ENCODE assay signal across 1 cellular context in genomic region chr17:17300624-17301568, GRCh38.
A peak's percentile ranks its signal among the peaks of the same experiment; 100 is the strongest.
TF ChIP-seq lines count a peak whose summit lies in the region.

No MANE protein-coding gene starts in this region.

TF ChIP-seq in HEK293, 187 proteins besides CTCF, POLR2A, EP300 and RAD21 (continued from another document and continues in another):
- TF ChIP-seq ZBTB26 (tag by site-specific recombination; optimal IDR thresholded peaks at IDR 0.05) (peak; percentile 49), ZNF555 (tag by site-specific recombination; conservative IDR thresholded peaks at IDR 0.05) (no peak), ZNF10 (tag by site-specific recombination; IDR thresholded peaks at IDR 0.05) (peak; percentile 50; the same call in 1 of the 2 replicates), TSHZ1 (tag by site-specific recombination; IDR thresholded peaks at IDR 0.05; ENCODE audit: borderline replicate concordance) (no peak), ZNF18 (tag by site-specific recombination; IDR thresholded peaks at IDR 0.05) (no peak; the same call in 1 of the 2 replicates), ZFP69B (tag by site-specific recombination; IDR thresholded peaks at IDR 0.05) (0 out of 2 replicates have a peak, but pooled peaks have one; percentile 13), KLF8 (tag by site-specific recombination; IDR thresholded peaks at IDR 0.05) (peak; percentile 58), ZBTB20 (tag by site-specific recombination; IDR thresholded peaks at IDR 0.05) (peak; percentile 98), ZNF544 (tag by site-specific recombination; IDR thresholded peaks at IDR 0.05) (no peak), GLI4 (tag by site-specific recombination; IDR thresholded peaks at IDR 0.05) (no peak), ZNF785 (tag by site-specific recombination; IDR thresholded peaks at IDR 0.05) (no peak), AEBP2 (tag by site-specific recombination; IDR thresholded peaks at IDR 0.05; ENCODE audit: borderline replicate concordance) (no peak), ZNF404 (tag by site-specific recombination; IDR thresholded peaks at IDR 0.05) (no peak), ZNF324 (tag by site-specific recombination; IDR thresholded peaks at IDR 0.05) (peak; percentile 12; the same call in 1 of the 2 replicates), ZBTB48 (tag by site-specific recombination; IDR thresholded peaks at IDR 0.05) (peak; percentile 91), ZNF558 (tag by site-specific recombination; IDR thresholded peaks at IDR 0.05) (no peak; the same call in 1 of the 2 replicates), ZBTB10 (tag by site-specific recombination; IDR thresholded peaks at IDR 0.05) (peak; percentile 63; the same call in 1 of the 2 replicates), ZNF585B (tag by site-specific recombination; IDR thresholded peaks at IDR 0.05) (no peak), TRIM28 (IDR thresholded peaks at IDR 0.05; ENCODE audit: borderline replicate concordance, low read length) (no peak), ZNF776 (tag by site-specific recombination; IDR thresholded peaks at IDR 0.05; ENCODE audit: borderline replicate concordance) (no peak), EGR2 (tag by site-specific recombination; IDR thresholded peaks at IDR 0.05; ENCODE audit: low read depth) (no peak), ZNF394 (tag by site-specific recombination; IDR thresholded peaks at IDR 0.05; ENCODE audit: borderline replicate concordance) (peak; percentile 36), KLF1 (tag by site-specific recombination; IDR thresholded peaks at IDR 0.05) (peak; percentile 52), RBAK (tag by site-specific recombination; IDR thresholded peaks at IDR 0.05) (no peak), HOXC10 (CRISPR knock-in tag; IDR thresholded peaks at IDR 0.05) (no peak), ZBTB7A (tag by site-specific recombination; IDR thresholded peaks at IDR 0.05; ENCODE audit: low read depth) (no peak), MYNN (tag by site-specific recombination; IDR thresholded peaks at IDR 0.05; ENCODE audit: borderline replicate concordance) (no peak), OSR2 (tag by site-specific recombination; IDR thresholded peaks at IDR 0.05) (peak; percentile 58), ZNF391 (tag by site-specific recombination; IDR thresholded peaks at IDR 0.05; ENCODE audit: borderline replicate concordance, low read depth) (no peak), ZNF2 (tag by site-specific recombination; IDR thresholded peaks at IDR 0.05) (peak; percentile 70; the same call in 1 of the 2 replicates), ZNF426 (tag by site-specific recombination; IDR thresholded peaks at IDR 0.05) (no peak), ZBTB1 (tag by site-specific recombination; IDR thresholded peaks at IDR 0.05) (no peak), ZNF654 (tag by site-specific recombination; IDR thresholded peaks at IDR 0.05; ENCODE audit: low read depth) (no peak), ZNF274 (IDR thresholded peaks at IDR 0.05; ENCODE audit: low read length) (no peak), ZNF274 (tag by site-specific recombination; IDR thresholded peaks at IDR 0.05; ENCODE audit: borderline replicate concordance) (no peak), PBX3 (CRISPR knock-in tag; IDR thresholded peaks at IDR 0.05) (peak; percentile 71), SCRT1 (tag by site-specific recombination; IDR thresholded peaks at IDR 0.05; ENCODE audit: borderline replicate concordance) (peak; percentile 71; the same call in 1 of the 2 replicates), ZNF48 (tag by site-specific recombination; IDR thresholded peaks at IDR 0.05) (no peak), ZNF350 (tag by site-specific recombination; IDR thresholded peaks at IDR 0.05) (no peak)
- TF ChIP-seq, protein P1, sequence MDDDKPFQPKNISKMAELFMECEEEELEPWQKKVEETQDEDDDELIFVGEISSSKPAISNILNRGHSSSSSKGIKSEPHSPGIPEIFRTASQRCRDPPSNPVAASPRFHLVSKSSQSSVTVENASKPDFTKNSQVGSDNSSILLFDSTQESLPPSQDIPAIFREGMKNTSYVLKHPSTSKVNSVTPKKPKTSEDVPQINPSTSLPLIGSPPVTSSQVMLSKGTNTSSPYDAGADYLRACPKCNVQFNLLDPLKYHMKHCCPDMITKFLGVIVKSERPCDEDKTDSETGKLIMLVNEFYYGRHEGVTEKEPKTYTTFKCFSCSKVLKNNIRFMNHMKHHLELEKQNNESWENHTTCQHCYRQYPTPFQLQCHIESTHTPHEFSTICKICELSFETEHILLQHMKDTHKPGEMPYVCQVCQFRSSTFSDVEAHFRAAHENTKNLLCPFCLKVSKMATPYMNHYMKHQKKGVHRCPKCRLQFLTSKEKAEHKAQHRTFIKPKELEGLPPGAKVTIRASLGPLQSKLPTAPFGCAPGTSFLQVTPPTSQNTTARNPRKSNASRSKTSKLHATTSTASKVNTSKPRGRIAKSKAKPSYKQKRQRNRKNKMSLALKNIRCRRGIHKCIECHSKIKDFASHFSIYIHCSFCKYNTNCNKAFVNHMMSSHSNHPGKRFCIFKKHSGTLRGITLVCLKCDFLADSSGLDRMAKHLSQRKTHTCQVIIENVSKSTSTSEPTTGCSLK (tag by site-specific recombination; IDR thresholded peaks at IDR 0.05) = no peak
- TF ChIP-seq, protein P2, sequence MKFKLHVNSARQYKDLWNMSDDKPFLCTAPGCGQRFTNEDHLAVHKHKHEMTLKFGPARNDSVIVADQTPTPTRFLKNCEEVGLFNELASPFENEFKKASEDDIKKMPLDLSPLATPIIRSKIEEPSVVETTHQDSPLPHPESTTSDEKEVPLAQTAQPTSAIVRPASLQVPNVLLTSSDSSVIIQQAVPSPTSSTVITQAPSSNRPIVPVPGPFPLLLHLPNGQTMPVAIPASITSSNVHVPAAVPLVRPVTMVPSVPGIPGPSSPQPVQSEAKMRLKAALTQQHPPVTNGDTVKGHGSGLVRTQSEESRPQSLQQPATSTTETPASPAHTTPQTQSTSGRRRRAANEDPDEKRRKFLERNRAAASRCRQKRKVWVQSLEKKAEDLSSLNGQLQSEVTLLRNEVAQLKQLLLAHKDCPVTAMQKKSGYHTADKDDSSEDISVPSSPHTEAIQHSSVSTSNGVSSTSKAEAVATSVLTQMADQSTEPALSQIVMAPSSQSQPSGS (tag by site-specific recombination; IDR thresholded peaks at IDR 0.05; ENCODE audit: low read depth) = no peak
- TF ChIP-seq, protein P3, sequence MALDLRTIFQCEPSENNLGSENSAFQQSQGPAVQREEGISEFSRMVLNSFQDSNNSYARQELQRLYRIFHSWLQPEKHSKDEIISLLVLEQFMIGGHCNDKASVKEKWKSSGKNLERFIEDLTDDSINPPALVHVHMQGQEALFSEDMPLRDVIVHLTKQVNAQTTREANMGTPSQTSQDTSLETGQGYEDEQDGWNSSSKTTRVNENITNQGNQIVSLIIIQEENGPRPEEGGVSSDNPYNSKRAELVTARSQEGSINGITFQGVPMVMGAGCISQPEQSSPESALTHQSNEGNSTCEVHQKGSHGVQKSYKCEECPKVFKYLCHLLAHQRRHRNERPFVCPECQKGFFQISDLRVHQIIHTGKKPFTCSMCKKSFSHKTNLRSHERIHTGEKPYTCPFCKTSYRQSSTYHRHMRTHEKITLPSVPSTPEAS (tag by site-specific recombination; IDR thresholded peaks at IDR 0.05) = no peak; the same call in 1 of the 2 replicates
- TF ChIP-seq, protein P4, sequence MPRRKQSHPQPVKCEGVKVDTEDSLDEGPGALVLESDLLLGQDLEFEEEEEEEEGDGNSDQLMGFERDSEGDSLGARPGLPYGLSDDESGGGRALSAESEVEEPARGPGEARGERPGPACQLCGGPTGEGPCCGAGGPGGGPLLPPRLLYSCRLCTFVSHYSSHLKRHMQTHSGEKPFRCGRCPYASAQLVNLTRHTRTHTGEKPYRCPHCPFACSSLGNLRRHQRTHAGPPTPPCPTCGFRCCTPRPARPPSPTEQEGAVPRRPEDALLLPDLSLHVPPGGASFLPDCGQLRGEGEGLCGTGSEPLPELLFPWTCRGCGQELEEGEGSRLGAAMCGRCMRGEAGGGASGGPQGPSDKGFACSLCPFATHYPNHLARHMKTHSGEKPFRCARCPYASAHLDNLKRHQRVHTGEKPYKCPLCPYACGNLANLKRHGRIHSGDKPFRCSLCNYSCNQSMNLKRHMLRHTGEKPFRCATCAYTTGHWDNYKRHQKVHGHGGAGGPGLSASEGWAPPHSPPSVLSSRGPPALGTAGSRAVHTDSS (tag by site-specific recombination; IDR thresholded peaks at IDR 0.05) = no peak
